ENCODE assay signal across 9 cellular contexts in the genomic region with DNA sequence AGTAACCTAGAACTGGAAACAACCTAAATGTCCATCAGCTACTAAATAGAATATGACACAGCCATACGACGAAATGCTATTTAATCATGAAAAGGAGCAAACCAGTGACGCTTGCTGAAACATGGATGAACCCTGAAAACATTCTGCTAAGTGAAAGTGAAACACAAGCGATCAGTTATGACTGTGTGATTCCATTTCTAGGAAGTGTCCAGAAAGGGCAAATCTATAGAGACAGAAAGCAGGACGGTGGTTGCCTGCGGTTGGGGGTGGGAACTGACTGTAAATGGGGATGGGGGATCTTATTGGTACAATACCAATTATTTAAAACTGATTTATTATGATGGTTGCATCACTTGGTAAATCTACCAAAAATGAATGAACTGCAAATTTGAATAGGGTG.
A peak's percentile ranks its signal among the peaks of the same experiment; 100 is the strongest.
DNase-seq lines count a peak whose midpoint lies in the region; ATAC-seq and TF ChIP-seq lines count a peak whose summit lies in the region.
"Had no signal": no experiment of that assay in that cellular context is flagged by ENCODE, and none has a peak within 500 bp of the region (broad histone marks: within the 10 kb centered on the region; RNA-seq: fewer than 3 reads in every experiment).

No MANE protein-coding gene starts in this region.

- TF ChIP-seq CTCF in gastrocnemius medialis (IDR thresholded peaks at IDR 0.05 in 4 of 5, conservative IDR thresholded peaks at IDR 0.05 in 1 of 5), result no peak

- peaks cover 5% of the 10 kb centered on the region for H3K36me3 Mint-ChIP-seq in activated naive CD4-positive, alpha-beta T cell treated with anti-CD3 and anti-CD28 coated beads for 36 hours (ENCODE audit: low read depth)

- ATAC-seq in HG03520 (IDR thresholded peaks at IDR 0.05; ENCODE audit: unreplicated experiment) (peak; percentile 82), gastrocnemius medialis (no peak)

- in situ Hi-C loops in gastrocnemius medialis (cut with MboI; ENCODE audit: low sequenced_read_pairs in 4 of 4), result no loop called here

- H3K36me3 ChIP-seq in gastrocnemius medialis, result no peaks in the 10 kb centered on the region

- CTCF ChIA-PET in activated naive CD4-positive, alpha-beta T cell treated with anti-CD3 and anti-CD28 coated beads for 36 hours (lab: Charles Lee), result interaction anchor here (1.0 to 2.4 kb wide), 3 partner anchors 8 to 73 kb away, joined by 4 to 8 read pairs (median 4); no protein-coding TSS in a partner anchor

- H3K27me3 ChIP-seq in gastrocnemius medialis, result no peaks in the 10 kb centered on the region

- H3K27ac Mint-ChIP-seq in activated naive CD4-positive, alpha-beta T cell treated with anti-CD3 and anti-CD28 coated beads for 36 hours, result peak overlapping the region; percentile 86

- H3K27me3 Mint-ChIP-seq in activated naive CD4-positive, alpha-beta T cell treated with anti-CD3 and anti-CD28 coated beads for 36 hours (ENCODE audit: low read depth), result no peaks in the 10 kb centered on the region

- peak overlapping the region; percentile 66 for H3K4me3 Mint-ChIP-seq in activated naive CD4-positive, alpha-beta T cell treated with anti-CD3 and anti-CD28 coated beads for 36 hours

- H3K27ac ChIP-seq in gastrocnemius medialis, result no peak overlapping the region

- H3K4me1 ChIP-seq in gastrocnemius medialis, result no peaks in the 10 kb centered on the region

- DNase-seq in activated naive CD4-positive, alpha-beta T cell treated with Interleukin-2 at 50 U/mL for 16 hours, result peak; percentile 78
- DNase-seq in activated naive CD4-positive, alpha-beta T cell (lab: John Stamatoyannopoulos, UW), result no peak
- DNase-seq in activated naive CD4-positive, alpha-beta T cell treated with anti-CD3 and anti-CD28 coated beads for 36 hours, result peak; percentile 84
- DNase-seq in DMS53 (lab: John Stamatoyannopoulos, UW) (no peak), COR-L47 (lab: John Stamatoyannopoulos, UW) (no peak), NCI-H2029 treated with DMSO at 0.1 percent for 48 hours (lab: John Stamatoyannopoulos, UW) (no peak), gastrocnemius medialis (no peak)
- DNase-seq: AML-193 had no signal

- intact Hi-C loops in activated naive CD4-positive, alpha-beta T cell treated with anti-CD3 and anti-CD28 coated beads for 36 hours (cut with micrococcal nuclease), result loop anchor here (1.0 to 2.0 kb wide), 5 partner anchors 17 to 73 kb away; no protein-coding TSS in a partner anchor
- intact Hi-C loops in gastrocnemius medialis (cut with DNase I; ENCODE audit: low total_unique reads), result no loop called here

- no peaks in the 10 kb centered on the region for H3K9me3 Mint-ChIP-seq in activated naive CD4-positive, alpha-beta T cell treated with anti-CD3 and anti-CD28 coated beads for 36 hours

- peaks cover 81% of the 10 kb centered on the region for H3K4me1 Mint-ChIP-seq in activated naive CD4-positive, alpha-beta T cell treated with anti-CD3 and anti-CD28 coated beads for 36 hours (ENCODE audit: low read depth)

- H3K9me3 ChIP-seq in gastrocnemius medialis, result no peaks in the 10 kb centered on the region

- no peak overlapping the region for H3K4me3 ChIP-seq in gastrocnemius medialis

- no peak for TF ChIP-seq POLR2A in gastrocnemius medialis (IDR thresholded peaks at IDR 0.05)

Comparison
In these comparisons a context has a peak if more than half of its experiments do, and no peak if none do; other contexts are left out.
1. DNase-seq: peak in activated naive CD4-positive, alpha-beta T cell treated with Interleukin-2 at 50 U/mL for 16 hours (single experiment) and activated naive CD4-positive, alpha-beta T cell treated with anti-CD3 and anti-CD28 coated beads for 36 hours (single experiment); none in activated naive CD4-positive, alpha-beta T cell (0 of 4), DMS53 (single experiment), COR-L47 (single experiment), NCI-H2029 treated with DMSO at 0.1 percent for 48 hours (single experiment) and gastrocnemius medialis (0 of 2).